In the genomic region with DNA sequence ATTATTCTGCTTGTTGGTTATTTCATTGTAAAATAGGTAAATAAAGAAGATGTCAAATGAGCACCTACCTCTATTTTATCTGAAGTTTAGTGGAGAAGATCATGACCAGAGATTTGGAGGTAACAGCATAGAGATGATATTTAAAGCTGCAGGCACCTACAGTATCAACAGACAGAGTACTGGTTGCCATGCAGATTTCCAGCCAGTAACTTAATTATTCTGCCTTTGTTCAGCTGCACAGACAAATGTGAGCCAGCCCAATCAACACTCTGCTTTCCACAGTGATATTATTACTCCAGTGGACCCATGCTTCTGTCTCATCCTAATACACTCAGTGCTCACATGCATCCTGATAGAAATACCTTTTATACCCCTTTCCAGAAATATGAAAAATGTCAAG, we compare ENCODE assay signal across 15 cellular contexts.
DNase-seq lines count a peak whose midpoint lies in the region; TF ChIP-seq lines count a peak whose summit lies in the region.
"Had no signal": no experiment of that assay in that cellular context is flagged by ENCODE, and none has a peak within 500 bp of the region (broad histone marks: within the 10 kb centered on the region; RNA-seq: fewer than 3 reads in every experiment).

No MANE protein-coding gene starts in this region.

- H2BK120ac ChIP-seq in mesendoderm (ENCODE audit: low read depth, low read length): no peak overlapping the region

- H3K27ac ChIP-seq in SK-N-SH (ENCODE audit: low read depth in 2 of 2, low read length in 1 of 2): peak overlapping the region; percentile 84 to 97
- no peak overlapping the region for H3K27ac ChIP-seq in mesendoderm (ENCODE audit: low read depth, low read length)
- H3K27ac ChIP-seq in smooth muscle cell (ENCODE audit: low read depth): peak overlapping the region; percentile 94

- no peaks in the 10 kb centered on the region for H3K9me2 ChIP-seq in SK-N-SH

- peak overlapping the region; percentile 12 for H3K23ac ChIP-seq in mesendoderm (ENCODE audit: low read length)

- no peaks in the 10 kb centered on the region for H3K9me3 ChIP-seq in SK-N-SH
- no peaks in the 10 kb centered on the region for H3K9me3 ChIP-seq in smooth muscle cell (replicated peaks; ENCODE audit: low read depth)
- H3K9me3 ChIP-seq: BE2C had no signal

- H3K4ac ChIP-seq in mesendoderm (ENCODE audit: low read depth, low read length): no peak overlapping the region

- H3K4me2 ChIP-seq in SK-N-SH (peak overlapping the region; percentile 13), mesendoderm (ENCODE audit: low read length) (no peak overlapping the region), smooth muscle cell (peak overlapping the region; percentile 76)

- H3K18ac ChIP-seq in mesendoderm (ENCODE audit: low read length): no peak overlapping the region

- H3F3A ChIP-seq in SK-N-SH (replicated peaks; ENCODE audit: insufficient read depth) (peaks cover 41% of the 10 kb centered on the region), smooth muscle cell (ENCODE audit: low read depth) (peaks cover 14% of the 10 kb centered on the region)

- H3K27me3 ChIP-seq in SK-N-SH (ENCODE audit: insufficient read depth): no peaks in the 10 kb centered on the region
- no peaks in the 10 kb centered on the region for H3K27me3 ChIP-seq in mesendoderm (ENCODE audit: insufficient read depth, low read length, poor library complexity)
- H3K27me3 ChIP-seq in smooth muscle cell (ENCODE audit: low read depth): no peaks in the 10 kb centered on the region
- H3K27me3 ChIP-seq: BE2C had no signal

- H2BK5ac ChIP-seq in mesendoderm (ENCODE audit: low read length): no peak overlapping the region

- CTCF ChIA-PET in SK-N-SH (lab: Yijun Ruan, JAX): interaction anchor here (1.0 to 1.2 kb wide), 3 partner anchors 70 to 445 kb away, joined by 3 to 4 read pairs (median 3); no protein-coding TSS in a partner anchor

- peaks cover 26% of the 10 kb centered on the region for H3K36me3 Mint-ChIP-seq in HFFc6 (ENCODE audit: low read depth)

- no peak for TF ChIP-seq CTCF in HFFc6 (IDR thresholded peaks at IDR 0.05)
- TF ChIP-seq CTCF in SK-N-SH (IDR thresholded peaks at IDR 0.05): no peak
- no peak for TF ChIP-seq CTCF in smooth muscle cell (IDR thresholded peaks at IDR 0.05; ENCODE audit: borderline replicate concordance, insufficient read depth, poor library complexity, severe bottlenecking)

- H4K5ac ChIP-seq in mesendoderm (ENCODE audit: low read length): no peak overlapping the region

- H3K4me1 Mint-ChIP-seq in HFFc6 (ENCODE audit: low read depth): peaks cover 97% of the 10 kb centered on the region

- H3K27ac Mint-ChIP-seq in HFFc6: peak overlapping the region; percentile 88

- no peaks in the 10 kb centered on the region for H3K9me3 Mint-ChIP-seq in HFFc6

- no peak overlapping the region for H4K8ac ChIP-seq in mesendoderm (ENCODE audit: low read depth, low read length)

- H3K36me3 ChIP-seq in SK-N-SH (replicated peaks in 1 of 2; ENCODE audit: control insufficient read depth in 1 of 2, insufficient read depth in 2 of 2, low read length in 1 of 2): no peaks in the 10 kb centered on the region
- H3K36me3 ChIP-seq in mesendoderm (ENCODE audit: control insufficient read depth, insufficient read depth, low read length): no peaks in the 10 kb centered on the region
- no peaks in the 10 kb centered on the region for H3K36me3 ChIP-seq in smooth muscle cell (ENCODE audit: low read depth)
- H3K36me3 ChIP-seq: BE2C had no signal

- no peak overlapping the region for H2BK15ac ChIP-seq in mesendoderm (replicated peaks; ENCODE audit: low read depth)

- H3K79me1 ChIP-seq in mesendoderm (ENCODE audit: low read length): peaks cover 3% of the 10 kb centered on the region

- no peak overlapping the region for H2AK5ac ChIP-seq in mesendoderm (ENCODE audit: low read length)

- H2AFZ ChIP-seq in SK-N-SH (ENCODE audit: low read depth) (no peak overlapping the region), smooth muscle cell (ENCODE audit: low read depth) (no peak overlapping the region)

- H3K56ac ChIP-seq in mesendoderm (ENCODE audit: low read length): no peak overlapping the region

- no peaks in the 10 kb centered on the region; the same call in 1 of the 2 replicates for H3K27me3 Mint-ChIP-seq in HFFc6 (ENCODE audit: insufficient read depth)

- DNase-seq in HFFc6 (no peak), SK-N-SH (peak; percentile 18), mesendoderm (no peak), smooth muscle cell (lab: John Stamatoyannopoulos, UW; ENCODE audit: unreplicated experiment) (no peak), pons (ENCODE audit: low spot score) (no peak), GF-D8 (lab: John Stamatoyannopoulos, UW) (no peak), NCI-H748 (lab: John Stamatoyannopoulos, UW; ENCODE audit: unreplicated experiment) (no peak)
- DNase-seq: BE2C, DND-41, GOT3, NCI-H1436, NCI-H2081, NCI-H510A, Right ventricle myocardium superior had no signal

- TF ChIP-seq EP300 in SK-N-SH (IDR thresholded peaks at IDR 0.05; ENCODE audit: borderline replicate concordance in 1 of 2, low read depth in 1 of 2, low read length in 1 of 2): peak in 1 of 2 experiments; percentile 62; a peak in 1 of 4 replicates

- peak; percentile 24; the same call in 1 of the 2 replicates for TF ChIP-seq RAD21 in SK-N-SH (IDR thresholded peaks at IDR 0.05; ENCODE audit: low read length)

- POLR2A ChIA-PET in SK-N-SH (lab: Yijun Ruan, JAX): no interaction called here

- H3K4me3 Mint-ChIP-seq in HFFc6: peak overlapping the region; percentile 70

- H4K20me1 ChIP-seq in SK-N-SH (ENCODE audit: insufficient read depth) (no peaks in the 10 kb centered on the region), smooth muscle cell (ENCODE audit: low read depth) (no peaks in the 10 kb centered on the region)

- peaks cover 49 to 58% of the 10 kb centered on the region in 2 experiments for H3K4me1 ChIP-seq in SK-N-SH (ENCODE audit: control insufficient read depth in 1 of 2, insufficient read depth in 2 of 2, low read depth in 1 of 2, low read length in 1 of 2)
- H3K4me1 ChIP-seq in mesendoderm (ENCODE audit: control insufficient read depth, low read depth, low read length): no peaks in the 10 kb centered on the region
- peaks cover 58% of the 10 kb centered on the region for H3K4me1 ChIP-seq in smooth muscle cell (ENCODE audit: low read depth)

- no peak overlapping the region for H3K4me3 ChIP-seq in SK-N-SH (ENCODE audit: low read depth in 2 of 2, low read length in 1 of 2)
- H3K4me3 ChIP-seq in mesendoderm (ENCODE audit: low read length): no peak overlapping the region
- H3K4me3 ChIP-seq in smooth muscle cell: no peak overlapping the region
- H3K4me3 ChIP-seq: GM12878 had no signal

- H3K79me2 ChIP-seq in SK-N-SH (ENCODE audit: insufficient read depth): peaks cover 51% of the 10 kb centered on the region
- no peaks in the 10 kb centered on the region for H3K79me2 ChIP-seq in mesendoderm (ENCODE audit: control insufficient read depth, insufficient read depth, low read length)
- H3K79me2 ChIP-seq in smooth muscle cell (ENCODE audit: low read depth): peaks cover 48% of the 10 kb centered on the region

- H3K9ac ChIP-seq in SK-N-SH (peak overlapping the region; percentile 40; the same call in 1 of the 2 replicates), mesendoderm (ENCODE audit: low read length) (no peak overlapping the region), smooth muscle cell (ENCODE audit: low read depth) (peak overlapping the region; percentile 42)

TF ChIP-seq in SK-N-SH, 30 proteins besides CTCF, POLR2A, EP300 and RAD21 (continues in another document):
- TF ChIP-seq GABPA (IDR thresholded peaks at IDR 0.05; ENCODE audit: low read depth) (no peak), SIN3A (IDR thresholded peaks at IDR 0.05; ENCODE audit: borderline replicate concordance, low read depth, low read length) (no peak), CHD2 (IDR thresholded peaks at IDR 0.05; ENCODE audit: low read length, partially characterized antibody) (peak; percentile 40), RCOR1 (IDR thresholded peaks at IDR 0.05; ENCODE audit: low read length) (0 out of 2 replicates have a peak, but pooled peaks have one; percentile 44), TAF1 (IDR thresholded peaks at IDR 0.05; ENCODE audit: borderline replicate concordance, low read depth, low read length) (no peak), NFIC (IDR thresholded peaks at IDR 0.05; ENCODE audit: borderline replicate concordance) (no peak), FOXJ3 (CRISPR knock-in tag; IDR thresholded peaks at IDR 0.05) (no peak), FOSL2 (IDR thresholded peaks at IDR 0.05; ENCODE audit: borderline replicate concordance, low read depth) (no peak)
- TF ChIP-seq, protein P1, sequence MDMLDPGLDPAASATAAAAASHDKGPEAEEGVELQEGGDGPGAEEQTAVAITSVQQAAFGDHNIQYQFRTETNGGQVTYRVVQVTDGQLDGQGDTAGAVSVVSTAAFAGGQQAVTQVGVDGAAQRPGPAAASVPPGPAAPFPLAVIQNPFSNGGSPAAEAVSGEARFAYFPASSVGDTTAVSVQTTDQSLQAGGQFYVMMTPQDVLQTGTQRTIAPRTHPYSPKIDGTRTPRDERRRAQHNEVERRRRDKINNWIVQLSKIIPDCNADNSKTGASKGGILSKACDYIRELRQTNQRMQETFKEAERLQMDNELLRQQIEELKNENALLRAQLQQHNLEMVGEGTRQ (IDR thresholded peaks at IDR 0.05; ENCODE audit: borderline replicate concordance, low read depth, low read length): no peak
- TF ChIP-seq, protein P2, sequence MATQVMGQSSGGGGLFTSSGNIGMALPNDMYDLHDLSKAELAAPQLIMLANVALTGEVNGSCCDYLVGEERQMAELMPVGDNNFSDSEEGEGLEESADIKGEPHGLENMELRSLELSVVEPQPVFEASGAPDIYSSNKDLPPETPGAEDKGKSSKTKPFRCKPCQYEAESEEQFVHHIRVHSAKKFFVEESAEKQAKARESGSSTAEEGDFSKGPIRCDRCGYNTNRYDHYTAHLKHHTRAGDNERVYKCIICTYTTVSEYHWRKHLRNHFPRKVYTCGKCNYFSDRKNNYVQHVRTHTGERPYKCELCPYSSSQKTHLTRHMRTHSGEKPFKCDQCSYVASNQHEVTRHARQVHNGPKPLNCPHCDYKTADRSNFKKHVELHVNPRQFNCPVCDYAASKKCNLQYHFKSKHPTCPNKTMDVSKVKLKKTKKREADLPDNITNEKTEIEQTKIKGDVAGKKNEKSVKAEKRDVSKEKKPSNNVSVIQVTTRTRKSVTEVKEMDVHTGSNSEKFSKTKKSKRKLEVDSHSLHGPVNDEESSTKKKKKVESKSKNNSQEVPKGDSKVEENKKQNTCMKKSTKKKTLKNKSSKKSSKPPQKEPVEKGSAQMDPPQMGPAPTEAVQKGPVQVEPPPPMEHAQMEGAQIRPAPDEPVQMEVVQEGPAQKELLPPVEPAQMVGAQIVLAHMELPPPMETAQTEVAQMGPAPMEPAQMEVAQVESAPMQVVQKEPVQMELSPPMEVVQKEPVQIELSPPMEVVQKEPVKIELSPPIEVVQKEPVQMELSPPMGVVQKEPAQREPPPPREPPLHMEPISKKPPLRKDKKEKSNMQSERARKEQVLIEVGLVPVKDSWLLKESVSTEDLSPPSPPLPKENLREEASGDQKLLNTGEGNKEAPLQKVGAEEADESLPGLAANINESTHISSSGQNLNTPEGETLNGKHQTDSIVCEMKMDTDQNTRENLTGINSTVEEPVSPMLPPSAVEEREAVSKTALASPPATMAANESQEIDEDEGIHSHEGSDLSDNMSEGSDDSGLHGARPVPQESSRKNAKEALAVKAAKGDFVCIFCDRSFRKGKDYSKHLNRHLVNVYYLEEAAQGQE (IDR thresholded peaks at IDR 0.05; ENCODE audit: low read depth, low read length): no peak
